ENCODE assay signal across 1 cellular context in genomic region chr6:99424761-99425646, GRCh38.
TF ChIP-seq lines count a peak whose summit lies in the region.

A gene with protein sequence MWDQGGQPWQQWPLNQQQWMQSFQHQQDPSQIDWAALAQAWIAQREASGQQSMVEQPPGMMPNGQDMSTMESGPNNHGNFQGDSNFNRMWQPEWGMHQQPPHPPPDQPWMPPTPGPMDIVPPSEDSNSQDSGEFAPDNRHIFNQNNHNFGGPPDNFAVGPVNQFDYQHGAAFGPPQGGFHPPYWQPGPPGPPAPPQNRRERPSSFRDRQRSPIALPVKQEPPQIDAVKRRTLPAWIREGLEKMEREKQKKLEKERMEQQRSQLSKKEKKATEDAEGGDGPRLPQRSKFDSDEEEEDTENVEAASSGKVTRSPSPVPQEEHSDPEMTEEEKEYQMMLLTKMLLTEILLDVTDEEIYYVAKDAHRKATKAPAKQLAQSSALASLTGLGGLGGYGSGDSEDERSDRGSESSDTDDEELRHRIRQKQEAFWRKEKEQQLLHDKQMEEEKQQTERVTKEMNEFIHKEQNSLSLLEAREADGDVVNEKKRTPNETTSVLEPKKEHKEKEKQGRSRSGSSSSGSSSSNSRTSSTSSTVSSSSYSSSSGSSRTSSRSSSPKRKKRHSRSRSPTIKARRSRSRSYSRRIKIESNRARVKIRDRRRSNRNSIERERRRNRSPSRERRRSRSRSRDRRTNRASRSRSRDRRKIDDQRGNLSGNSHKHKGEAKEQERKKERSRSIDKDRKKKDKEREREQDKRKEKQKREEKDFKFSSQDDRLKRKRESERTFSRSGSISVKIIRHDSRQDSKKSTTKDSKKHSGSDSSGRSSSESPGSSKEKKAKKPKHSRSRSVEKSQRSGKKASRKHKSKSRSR (minus strand): TSS chr6:99425308. CDS start chr6:99414659, 10,649 bp downstream.

TF ChIP-seq in GM12878, 131 proteins besides CTCF, POLR2A, EP300 and RAD21 (continued from another document):
- TF ChIP-seq, protein P1, sequence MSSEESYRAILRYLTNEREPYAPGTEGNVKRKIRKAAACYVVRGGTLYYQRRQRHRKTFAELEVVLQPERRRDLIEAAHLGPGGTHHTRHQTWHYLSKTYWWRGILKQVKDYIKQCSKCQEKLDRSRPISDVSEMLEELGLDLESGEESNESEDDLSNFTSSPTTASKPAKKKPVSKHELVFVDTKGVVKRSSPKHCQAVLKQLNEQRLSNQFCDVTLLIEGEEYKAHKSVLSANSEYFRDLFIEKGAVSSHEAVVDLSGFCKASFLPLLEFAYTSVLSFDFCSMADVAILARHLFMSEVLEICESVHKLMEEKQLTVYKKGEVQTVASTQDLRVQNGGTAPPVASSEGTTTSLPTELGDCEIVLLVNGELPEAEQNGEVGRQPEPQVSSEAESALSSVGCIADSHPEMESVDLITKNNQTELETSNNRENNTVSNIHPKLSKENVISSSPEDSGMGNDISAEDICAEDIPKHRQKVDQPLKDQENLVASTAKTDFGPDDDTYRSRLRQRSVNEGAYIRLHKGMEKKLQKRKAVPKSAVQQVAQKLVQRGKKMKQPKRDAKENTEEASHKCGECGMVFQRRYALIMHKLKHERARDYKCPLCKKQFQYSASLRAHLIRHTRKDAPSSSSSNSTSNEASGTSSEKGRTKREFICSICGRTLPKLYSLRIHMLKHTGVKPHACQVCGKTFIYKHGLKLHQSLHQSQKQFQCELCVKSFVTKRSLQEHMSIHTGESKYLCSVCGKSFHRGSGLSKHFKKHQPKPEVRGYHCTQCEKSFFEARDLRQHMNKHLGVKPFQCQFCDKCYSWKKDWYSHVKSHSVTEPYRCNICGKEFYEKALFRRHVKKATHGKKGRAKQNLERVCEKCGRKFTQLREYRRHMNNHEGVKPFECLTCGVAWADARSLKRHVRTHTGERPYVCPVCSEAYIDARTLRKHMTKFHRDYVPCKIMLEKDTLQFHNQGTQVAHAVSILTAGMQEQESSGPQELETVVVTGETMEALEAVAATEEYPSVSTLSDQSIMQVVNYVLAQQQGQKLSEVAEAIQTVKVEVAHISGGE (CRISPR knock-in tag; IDR thresholded peaks at IDR 0.05) = no peak
- TF ChIP-seq PAX8 (IDR thresholded peaks at IDR 0.05) = peak; percentile 95
- TF ChIP-seq ELK1 (IDR thresholded peaks at IDR 0.05; ENCODE audit: low read depth, low read length) = no peak
- TF ChIP-seq BHLHE40 (IDR thresholded peaks at IDR 0.05; ENCODE audit: borderline replicate concordance in 1 of 2, low read depth in 2 of 2, low read length in 1 of 2) = peak; percentile 61 to 78
- no peak for TF ChIP-seq ZSCAN29 (IDR thresholded peaks at IDR 0.05)
- TF ChIP-seq CBFB (IDR thresholded peaks at IDR 0.05; ENCODE audit: low read depth) = 0 out of 2 replicates have a peak, but pooled peaks have one; percentile 2
- TF ChIP-seq MTA2 (IDR thresholded peaks at IDR 0.05; ENCODE audit: low read depth) = peak; percentile 96
- peak; percentile 93 for TF ChIP-seq SMAD5 (IDR thresholded peaks at IDR 0.05; ENCODE audit: low read depth)
